ENCODE assay signal across 9 cellular contexts in the genomic region with DNA sequence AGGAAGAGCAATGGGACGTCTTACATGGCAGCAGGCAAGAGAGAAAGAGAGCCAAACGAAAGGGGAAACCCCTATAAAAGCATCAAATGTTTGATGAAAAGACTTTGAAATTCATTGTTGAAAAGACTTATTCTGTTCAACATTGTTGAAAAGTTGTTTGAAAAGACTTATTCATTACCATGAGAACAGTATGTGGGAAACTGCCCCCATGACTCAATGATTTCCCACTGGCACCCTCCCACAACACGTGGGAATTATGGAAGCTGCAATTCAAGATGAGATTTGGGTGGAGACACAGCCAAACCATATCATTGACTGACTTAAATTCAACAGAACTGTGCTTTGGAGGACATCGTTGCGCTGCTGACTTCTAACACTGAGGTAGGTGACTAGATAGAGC. TPM values are rescaled to one million over a fixed set of nuclear protein-coding genes. Genes with fewer than 3 reads are reported as not detected.
DNase-seq lines count a peak whose midpoint lies in the region; ATAC-seq and TF ChIP-seq lines count a peak whose summit lies in the region.
"Had no signal": no experiment of that assay in that cellular context is flagged by ENCODE, and none has a peak within 500 bp of the region (broad histone marks: within the 10 kb centered on the region; RNA-seq: fewer than 3 reads in every experiment).

No MANE protein-coding gene starts in this region.

- H3K27me3 ChIP-seq in DND-41 (ENCODE audit: insufficient read depth, low read length, poor library complexity) (no peaks in the 10 kb centered on the region), HCT116 (ENCODE audit: insufficient read depth, low read length) (no peaks in the 10 kb centered on the region), neuronal stem cell (ENCODE audit: control insufficient read depth in 3 of 3, insufficient read depth in 3 of 3, low read depth in 1 of 3, low read length in 3 of 3) (no peaks in the 10 kb centered on the region)

- H3K4me1 ChIP-seq in DND-41 (ENCODE audit: insufficient read depth, low read length), result peaks cover 36% of the 10 kb centered on the region
- peaks cover 0 to 2% of the 10 kb centered on the region in 2 experiments; a peak in 2 of 4 replicates for H3K4me1 ChIP-seq in HCT116 (ENCODE audit: control insufficient read depth in 1 of 2, insufficient read depth in 2 of 2, low read length in 2 of 2)
- peaks cover 0 to 6% of the 10 kb centered on the region in 2 donors for H3K4me1 ChIP-seq in neuronal stem cell (ENCODE audit: control insufficient read depth in 2 of 2, insufficient read depth in 1 of 2, low read depth in 1 of 2, low read length in 2 of 2)

- CTCF ChIA-PET in HCT116 (lab: Charles Lee), result interaction anchor here (1.1 to 4.2 kb wide), 10 partner anchors 8 to 782 kb away, joined by 3 to 65 read pairs (median 4); a partner anchor contains a TSS

- H3K9me2 ChIP-seq in HCT116 (ENCODE audit: insufficient read depth), result no peaks in the 10 kb centered on the region

- no TSS peak for BruUV-seq in HCT116 (replicated peaks; lab: Mats Ljungman, UMichigan)

- no peaks in the 10 kb centered on the region for H4K20me1 ChIP-seq in DND-41 (ENCODE audit: insufficient read depth, low read length)
- no peaks in the 10 kb centered on the region for H4K20me1 ChIP-seq in HCT116 (ENCODE audit: insufficient read depth)

- H2AFZ ChIP-seq in DND-41 (ENCODE audit: low read depth, low read length) (no peak overlapping the region), HCT116 (ENCODE audit: low read depth, low read length, poor library complexity, severe bottlenecking) (peak overlapping the region; percentile 14), neuronal stem cell (ENCODE audit: low read length) (peak overlapping the region; percentile 26)

- ATAC-seq in DND-41 (ENCODE audit: insufficient read depth, low read depth) (no peak), HCT116 (no peak), esophagus mucosa (peak; percentile 12), GM21786 (IDR thresholded peaks at IDR 0.05; ENCODE audit: unreplicated experiment) (no peak), GM21723 (IDR thresholded peaks at IDR 0.05; ENCODE audit: unreplicated experiment) (no peak)

- no peak overlapping the region for H3K4me2 ChIP-seq in DND-41 (ENCODE audit: insufficient read depth, low read length)
- no peak overlapping the region for H3K4me2 ChIP-seq in HCT116 (ENCODE audit: low read length)
- H3K4me2 ChIP-seq in neuronal stem cell (ENCODE audit: insufficient read depth, low read length, poor library complexity, severe bottlenecking), result no peak overlapping the region

- H2BK12ac ChIP-seq in neuronal stem cell (ENCODE audit: low read length), result no peak overlapping the region

- TF ChIP-seq CTCF in DND-41 (IDR thresholded peaks at IDR 0.05; ENCODE audit: borderline replicate concordance, extremely low read depth, low read length, poor library complexity, severe bottlenecking) (no peak), HCT116 (IDR thresholded peaks at IDR 0.05 in 2 of 3, conservative IDR thresholded peaks at IDR 0.05 in 1 of 3; ENCODE audit: borderline replicate concordance in 1 of 3, insufficient read depth in 1 of 3, low read depth in 2 of 3, low read length in 2 of 3) (no peak)

- H2BK5ac ChIP-seq in neuronal stem cell (ENCODE audit: low read length), result no peak overlapping the region

- H2BK15ac ChIP-seq in neuronal stem cell (ENCODE audit: low read length), result no peak overlapping the region

- H3K36me3 ChIP-seq in DND-41 (ENCODE audit: insufficient read depth, low read length) (no peaks in the 10 kb centered on the region), HCT116 (ENCODE audit: control insufficient read depth in 1 of 2, insufficient read depth in 2 of 2, low read length in 2 of 2) (no peaks in the 10 kb centered on the region), neuronal stem cell (replicated peaks in 1 of 2; ENCODE audit: control insufficient read depth in 2 of 2, insufficient read depth in 2 of 2, low read length in 2 of 2) (no peaks in the 10 kb centered on the region)
- H3K36me3 ChIP-seq: HAP-1 had no signal

- TF ChIP-seq POLR2A in HCT116 (IDR thresholded peaks at IDR 0.05; ENCODE audit: borderline replicate concordance, extremely low read depth, insufficient read depth, insufficient read length), result no peak

- no peak overlapping the region for H3K4me3 ChIP-seq in DND-41 (ENCODE audit: low read depth in 1 of 2, low read length in 2 of 2)
- no peak overlapping the region for H3K4me3 ChIP-seq in HCT116 (replicated peaks in 1 of 2; ENCODE audit: low read depth in 1 of 2, low read length in 2 of 2)
- H3K4me3 ChIP-seq in neuronal stem cell (ENCODE audit: low read length in 2 of 2), result no peak overlapping the region
- H3K4me3 ChIP-seq: HAP-1 had no signal

- H3K9ac ChIP-seq in DND-41 (ENCODE audit: low read depth, low read length) (no peak overlapping the region), HCT116 (ENCODE audit: low read length) (no peak overlapping the region), neuronal stem cell (ENCODE audit: low read depth, low read length, poor library complexity) (no peak overlapping the region)

- no peak overlapping the region for H3K14ac ChIP-seq in neuronal stem cell (ENCODE audit: low read length)

- POLR2A ChIA-PET in HCT116 (lab: Charles Lee), result no interaction called here

- H2BK120ac ChIP-seq in neuronal stem cell (ENCODE audit: low read depth, low read length), result no peak overlapping the region

- H3K79me1 ChIP-seq in neuronal stem cell (ENCODE audit: low read depth, low read length), result no peaks in the 10 kb centered on the region

- H4K8ac ChIP-seq in neuronal stem cell (ENCODE audit: low read depth, low read length), result no peak overlapping the region

- no peaks in the 10 kb centered on the region for H3K9me3 ChIP-seq in DND-41 (ENCODE audit: insufficient read depth, low read length, severe bottlenecking)
- H3K9me3 ChIP-seq in HCT116 (ENCODE audit: control insufficient read depth in 1 of 2, insufficient read depth in 1 of 2, low read depth in 1 of 2, low read length in 2 of 2), result no peaks in the 10 kb centered on the region
- H3K9me3 ChIP-seq in neuronal stem cell (replicated peaks in 1 of 2; ENCODE audit: control insufficient read depth in 2 of 2, insufficient read depth in 1 of 2, low read depth in 1 of 2, low read length in 2 of 2), result no peaks in the 10 kb centered on the region
- H3K9me3 ChIP-seq: HAP-1 had no signal

- no peak overlapping the region for H3K23ac ChIP-seq in neuronal stem cell (ENCODE audit: low read depth, low read length, poor library complexity)

- H3K4ac ChIP-seq in neuronal stem cell (ENCODE audit: low read length), result no peak overlapping the region

- TF ChIP-seq RAD21 in HCT116 (IDR thresholded peaks at IDR 0.05; ENCODE audit: low read depth), result no peak

- RAD21 ChIA-PET in HCT116 (lab: Charles Lee; ENCODE audit: low non-redundant PET in 1 of 2, low total read pairs in 2 of 2, uncharacterized antibody in 2 of 2, unreplicated experiment in 2 of 2), result interaction anchor here in 1 of 2 experiments (0.6 to 2.0 kb wide), 3 partner anchors 247 to 454 kb away, joined by 3 to 7 read pairs (median 5); no protein-coding TSS in a partner anchor

- no peaks in the 10 kb centered on the region for H3K79me2 ChIP-seq in DND-41 (ENCODE audit: insufficient read depth, low read length)
- H3K79me2 ChIP-seq in HCT116 (ENCODE audit: insufficient read depth, low read length), result no peaks in the 10 kb centered on the region

- WGBS in neuronal stem cell (ENCODE audit: extremely low coverage in 2 of 2, insufficient read length in 2 of 2, insufficient replicate concordance in 1 of 2), 2 donors, result no CpG with 5 or more reads among the region's 5 CpGs

- no peak for DNase-seq in DND-41
- DNase-seq in HCT116 (ENCODE audit: low read depth, low spot score), result no peak
- no peak for DNase-seq in neuronal stem cell (ENCODE audit: low spot score)
- DNase-seq in NCI-H748 treated with DMSO at 0.1 percent for 48 hours (lab: John Stamatoyannopoulos, UW), result no peak
- DNase-seq: NCI-H1436 treated with DMSO at 0.1 percent for 48 hours had no signal

- intact Hi-C loops in HCT116 (cut with micrococcal nuclease), result loop anchor here (1.0 to 2.0 kb wide), 3 partner anchors 247 to 782 kb away; no protein-coding TSS in a partner anchor

- no peak overlapping the region for H4K91ac ChIP-seq in neuronal stem cell (ENCODE audit: low read depth, low read length, poor library complexity)

- H3K27ac ChIP-seq in DND-41 (ENCODE audit: low read length), result peak overlapping the region; percentile 7; the same call in 1 of the 2 replicates
- no peak overlapping the region for H3K27ac ChIP-seq in HCT116 (ENCODE audit: low read depth, low read length)
- no peak overlapping the region for H3K27ac ChIP-seq in neuronal stem cell (replicated peaks; ENCODE audit: low read length)

- no peak overlapping the region for H3K18ac ChIP-seq in neuronal stem cell (ENCODE audit: low read length)

- H2AK5ac ChIP-seq in neuronal stem cell (ENCODE audit: low read depth, low read length), result no peak overlapping the region

TF ChIP-seq in HCT116, 20 proteins besides CTCF, POLR2A, EP300 and RAD21:
- TF ChIP-seq YY1 (IDR thresholded peaks at IDR 0.05; ENCODE audit: extremely low read depth, insufficient replicate concordance, low read depth, low read length) (no peak), JUND (IDR thresholded peaks at IDR 0.05) (no peak), CEBPB (IDR thresholded peaks at IDR 0.05; ENCODE audit: low read depth) (no peak), ZFX (IDR thresholded peaks at IDR 0.05) (no peak)

RNA-seq across cellular contexts. Expression of a gene that starts 48.0 kb away (rescaled TPM):
- total RNA-seq in HCT116 (2021; ENCODE audit: unreplicated experiment), result 1.3 TPM
- 0.66 and 0.79 TPM in 2 replicates for polyA plus RNA-seq in HCT116 (2012)
- total RNA-seq in esophagus mucosa, result 10.3 TPM
- polyA plus RNA-seq in neuronal stem cell (2013, experiment 1 of 2), result 17.5 TPM
- polyA plus RNA-seq in neuronal stem cell (2013, experiment 2 of 2), result 17.4 TPM
